1 cellular context compared by ENCODE assay signal in genomic region chr9:34379334-34380033, GRCh38.
TF ChIP-seq lines count a peak whose summit lies in the region.

No MANE protein-coding gene starts in this region.

TF ChIP-seq in HepG2, 621 proteins besides CTCF, POLR2A, EP300 and RAD21 (continued from another document and continues in another):
- no peak for TF ChIP-seq ZHX1 (CRISPR knock-in tag; IDR thresholded peaks at IDR 0.05; ENCODE audit: low read depth)
- no peak for TF ChIP-seq JDP2 (CRISPR knock-in tag; IDR thresholded peaks at IDR 0.05; ENCODE audit: borderline replicate concordance)
- peak; percentile 43; the same call in 1 of the 2 replicates for TF ChIP-seq ZFP91 (CRISPR knock-in tag; IDR thresholded peaks at IDR 0.05; ENCODE audit: borderline replicate concordance)
- peak; percentile 39; the same call in 1 of the 2 replicates for TF ChIP-seq ZNF501 (CRISPR knock-in tag; IDR thresholded peaks at IDR 0.05)
- TF ChIP-seq ONECUT2 (CRISPR knock-in tag; IDR thresholded peaks at IDR 0.05), result no peak
- no peak for TF ChIP-seq NR1H2 (CRISPR knock-in tag; IDR thresholded peaks at IDR 0.05; ENCODE audit: borderline replicate concordance, low read depth)
- no peak for TF ChIP-seq MYPOP (CRISPR knock-in tag; IDR thresholded peaks at IDR 0.05)
- TF ChIP-seq KLF16 (CRISPR knock-in tag; IDR thresholded peaks at IDR 0.05), result peak in 1 of 2 experiments; percentile 74; a peak in 1 of 4 replicates
- TF ChIP-seq ZNF784 (CRISPR knock-in tag; IDR thresholded peaks at IDR 0.05; ENCODE audit: borderline replicate concordance), result no peak
- TF ChIP-seq ADNP (CRISPR knock-in tag; IDR thresholded peaks at IDR 0.05), result no peak
- TF ChIP-seq ZNF749 (CRISPR knock-in tag; IDR thresholded peaks at IDR 0.05; ENCODE audit: borderline replicate concordance), result no peak
- no peak for TF ChIP-seq SIN3A (IDR thresholded peaks at IDR 0.05; ENCODE audit: borderline replicate concordance, low read depth, low read length)
- peak; percentile 77 for TF ChIP-seq SAP130 (CRISPR knock-in tag; IDR thresholded peaks at IDR 0.05; ENCODE audit: low read depth)
- TF ChIP-seq ATF6 (CRISPR knock-in tag; conservative IDR thresholded peaks at IDR 0.05), result no peak
- TF ChIP-seq ELK4 (CRISPR knock-in tag; IDR thresholded peaks at IDR 0.05; ENCODE audit: borderline replicate concordance), result no peak
- no peak for TF ChIP-seq ZNF550 (CRISPR knock-in tag; IDR thresholded peaks at IDR 0.05; ENCODE audit: borderline replicate concordance)
- TF ChIP-seq TMF1 (CRISPR knock-in tag; IDR thresholded peaks at IDR 0.05; ENCODE audit: low read depth), result no peak
- peak; percentile 60; the same call in 1 of the 2 replicates for TF ChIP-seq GATAD1 (CRISPR knock-in tag; IDR thresholded peaks at IDR 0.05)
- peak; percentile 40; the same call in 1 of the 2 replicates for TF ChIP-seq HOMEZ (CRISPR knock-in tag; IDR thresholded peaks at IDR 0.05; ENCODE audit: low read depth)
- peak; percentile 89 for TF ChIP-seq THAP11 (CRISPR knock-in tag; IDR thresholded peaks at IDR 0.05)
- TF ChIP-seq HMG20A (CRISPR knock-in tag; IDR thresholded peaks at IDR 0.05; ENCODE audit: borderline replicate concordance), result no peak
- TF ChIP-seq CEBPZ (IDR thresholded peaks at IDR 0.05; ENCODE audit: low read length), result no peak
- TF ChIP-seq FOXC1 (CRISPR knock-in tag; IDR thresholded peaks at IDR 0.05; ENCODE audit: borderline replicate concordance), result no peak
- TF ChIP-seq ZNF329 (CRISPR knock-in tag; IDR thresholded peaks at IDR 0.05; ENCODE audit: low read depth), result no peak
- 0 out of 2 replicates have a peak, but pooled peaks have one; percentile 9 for TF ChIP-seq FOXA3 (CRISPR knock-in tag; IDR thresholded peaks at IDR 0.05)
- TF ChIP-seq MIXL1 (CRISPR knock-in tag; IDR thresholded peaks at IDR 0.05), result 0 out of 2 replicates have a peak, but pooled peaks have one; percentile 56
- TF ChIP-seq MNT (IDR thresholded peaks at IDR 0.05), result no peak; the same call in 1 of the 2 replicates
- no peak for TF ChIP-seq LBX2 (CRISPR knock-in tag; IDR thresholded peaks at IDR 0.05; ENCODE audit: borderline replicate concordance)
- TF ChIP-seq TFDP1 (CRISPR knock-in tag; IDR thresholded peaks at IDR 0.05; ENCODE audit: borderline replicate concordance), result no peak
- no peak for TF ChIP-seq ZNF460 (CRISPR knock-in tag; IDR thresholded peaks at IDR 0.05; ENCODE audit: borderline replicate concordance)
- no peak for TF ChIP-seq ELF4 (CRISPR knock-in tag; IDR thresholded peaks at IDR 0.05; ENCODE audit: borderline replicate concordance)
- TF ChIP-seq ZNF576 (CRISPR knock-in tag; IDR thresholded peaks at IDR 0.05), result no peak
- TF ChIP-seq HMGXB4 (CRISPR knock-in tag; IDR thresholded peaks at IDR 0.05; ENCODE audit: borderline replicate concordance in 1 of 2, low read depth in 1 of 2), result peak; percentile 66 to 76
- TF ChIP-seq GATAD2A (CRISPR knock-in tag; IDR thresholded peaks at IDR 0.05), result peak; percentile 68
